18 cellular contexts compared by ENCODE assay signal in the genomic region with DNA sequence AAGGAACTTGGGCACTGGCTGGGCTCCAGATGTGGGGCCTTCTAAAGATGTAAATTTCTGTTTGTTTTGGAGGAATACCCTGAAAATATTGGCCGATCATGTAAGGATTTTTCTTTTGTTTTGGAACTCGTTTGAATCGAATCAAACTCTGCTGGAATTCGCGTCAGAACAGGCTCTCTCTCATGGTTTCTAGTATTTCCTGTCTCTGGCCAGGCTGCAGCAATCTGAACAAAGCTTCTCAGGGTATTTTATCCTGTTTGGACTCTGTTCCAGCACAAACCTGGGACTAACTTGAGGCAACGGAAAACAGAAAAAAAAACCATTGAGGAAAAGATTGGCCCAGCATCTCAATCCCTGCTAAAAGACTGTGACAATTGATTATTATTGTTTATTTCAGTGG.
DNase-seq lines count a peak whose midpoint lies in the region; ATAC-seq and TF ChIP-seq lines count a peak whose summit lies in the region.
"Had no signal": no experiment of that assay in that cellular context is flagged by ENCODE, and none has a peak within 500 bp of the region (broad histone marks: within the 10 kb centered on the region; RNA-seq: fewer than 3 reads in every experiment).

No MANE protein-coding gene starts in this region.

- no peak for TF ChIP-seq CTCF in heart right ventricle (IDR thresholded peaks at IDR 0.05)
- TF ChIP-seq CTCF in neural progenitor cell (IDR thresholded peaks at IDR 0.05) = no peak

- peaks cover 10% of the 10 kb centered on the region for H3K4me1 Mint-ChIP-seq in neural progenitor cell
- H3K4me1 Mint-ChIP-seq in activated CD4-positive, alpha-beta T cell treated with anti-CD3 and anti-CD28 coated beads for 36 hours = no peaks in the 10 kb centered on the region
- H3K4me1 Mint-ChIP-seq in naive thymus-derived CD4-positive, alpha-beta T cell = no peaks in the 10 kb centered on the region
- H3K4me1 Mint-ChIP-seq in stimulated activated effector memory CD8-positive, alpha-beta T cell treated with anti-CD3 and anti-CD28 coated beads, Interleukin-12 subunit alpha, Interleukin-12 subunit beta, amount 100 ng/mL, for 72 hours = no peaks in the 10 kb centered on the region
- H3K4me1 Mint-ChIP-seq: T-cell had no signal

- H3K27me3 ChIP-seq in heart right ventricle (no peaks in the 10 kb centered on the region), neural progenitor cell (no peaks in the 10 kb centered on the region)
- H3K27me3 ChIP-seq in naive thymus-derived CD4-positive, alpha-beta T cell (ENCODE audit: control insufficient read depth in 2 of 2, insufficient read depth in 2 of 2, low read length in 2 of 2) = no peaks in the 10 kb centered on the region
- H3K27me3 ChIP-seq: stomach had no signal

- no peaks in the 10 kb centered on the region for H4K20me1 ChIP-seq in neural progenitor cell (ENCODE audit: low read depth)

- no peaks in the 10 kb centered on the region for H3K79me2 ChIP-seq in neural progenitor cell (ENCODE audit: low read depth)

- no peak overlapping the region for H3K4me2 ChIP-seq in neural progenitor cell
- H3K4me2 ChIP-seq: A549 had no signal

- POLR2A ChIA-PET in activated CD4-positive, alpha-beta T cell treated with anti-CD3 and anti-CD28 coated beads for 36 hours (lab: Charles Lee) = no interaction called here
- POLR2A ChIA-PET in naive thymus-derived CD4-positive, alpha-beta T cell (lab: Charles Lee) = no interaction called here

- no peaks in the 10 kb centered on the region for H3K36me3 ChIP-seq in heart right ventricle
- H3K36me3 ChIP-seq in neural progenitor cell = no peaks in the 10 kb centered on the region
- H3K36me3 ChIP-seq in naive thymus-derived CD4-positive, alpha-beta T cell (ENCODE audit: control insufficient read depth in 2 of 3, insufficient read depth in 3 of 3, low read length in 3 of 3) = no peaks in the 10 kb centered on the region
- H3K36me3 ChIP-seq: stomach, WERI-Rb-1 had no signal

- no peak overlapping the region for H3K9ac ChIP-seq in neural progenitor cell

- H3K4me1 ChIP-seq in heart right ventricle = peaks cover 0 to 34% (median 9%) of the 10 kb centered on the region in 9 donors
- no peaks in the 10 kb centered on the region for H3K4me1 ChIP-seq in neural progenitor cell
- no peaks in the 10 kb centered on the region for H3K4me1 ChIP-seq in naive thymus-derived CD4-positive, alpha-beta T cell (ENCODE audit: control insufficient read depth in 2 of 2, insufficient read depth in 2 of 2, low read length in 2 of 2)
- H3K4me1 ChIP-seq: A549, stomach had no signal

- H3K9me3 ChIP-seq in heart right ventricle (no peaks in the 10 kb centered on the region), neural progenitor cell (ENCODE audit: low read depth) (no peaks in the 10 kb centered on the region)
- no peaks in the 10 kb centered on the region for H3K9me3 ChIP-seq in naive thymus-derived CD4-positive, alpha-beta T cell (ENCODE audit: control insufficient read depth in 2 of 3, low read length in 3 of 3)
- H3K9me3 ChIP-seq: A549, stomach had no signal

- H3K9me3 Mint-ChIP-seq in neural progenitor cell = peaks cover 9% of the 10 kb centered on the region
- H3K9me3 Mint-ChIP-seq in activated CD4-positive, alpha-beta T cell treated with anti-CD3 and anti-CD28 coated beads for 36 hours (ENCODE audit: low read depth) = peaks cover 2% of the 10 kb centered on the region
- H3K9me3 Mint-ChIP-seq in naive thymus-derived CD4-positive, alpha-beta T cell = peaks cover 0 to 6% (median 0%) of the 10 kb centered on the region in 11 donors
- no peaks in the 10 kb centered on the region for H3K9me3 Mint-ChIP-seq in stimulated activated effector memory CD8-positive, alpha-beta T cell treated with anti-CD3 and anti-CD28 coated beads, Interleukin-12 subunit alpha, Interleukin-12 subunit beta, amount 100 ng/mL, for 72 hours
- H3K9me3 Mint-ChIP-seq: natural killer cell treated with Interleukin-12 subunit alpha and Interleukin-12 subunit beta and Interleukin-15 and Interleukin-18, amount 100 ng/mL, for 72 hours had no signal

- CTCF ChIA-PET in activated CD4-positive, alpha-beta T cell treated with anti-CD3 and anti-CD28 coated beads for 36 hours (lab: Charles Lee) = interaction anchor here (0.6 kb wide), 1 partner anchor 891 kb away, joined by 3 read pairs; no protein-coding TSS in a partner anchor
- CTCF ChIA-PET in naive thymus-derived CD4-positive, alpha-beta T cell (lab: Charles Lee) = no interaction called here

- intact Hi-C loops in heart right ventricle (cut with DNase I) (loop anchor here in 2 of 10 donors (5.0 to 10.0 kb wide), 2 partner anchors 97 to 100 kb away; no protein-coding TSS in a partner anchor), Right ventricle myocardium superior (cut with DNase I) (no loop called here)
- intact Hi-C loops in activated CD4-positive, alpha-beta T cell treated with anti-CD3 and anti-CD28 coated beads for 36 hours (cut with DNase I, micrococcal nuclease) = no loop called here
- intact Hi-C loops in naive thymus-derived CD4-positive, alpha-beta T cell (cut with micrococcal nuclease) = no loop called here

- H3F3A ChIP-seq in neural progenitor cell (ENCODE audit: low read depth) = no peaks in the 10 kb centered on the region

- peaks cover 3% of the 10 kb centered on the region for H3K27me3 Mint-ChIP-seq in neural progenitor cell (ENCODE audit: insufficient read depth, low read depth)
- peaks cover 2% of the 10 kb centered on the region for H3K27me3 Mint-ChIP-seq in activated CD4-positive, alpha-beta T cell treated with anti-CD3 and anti-CD28 coated beads for 36 hours
- peaks cover 0 to 5% (median 0%) of the 10 kb centered on the region in 5 donors for H3K27me3 Mint-ChIP-seq in naive thymus-derived CD4-positive, alpha-beta T cell

- H3K27ac Mint-ChIP-seq in neural progenitor cell = peak overlapping the region; percentile 24
- H3K27ac Mint-ChIP-seq in activated CD4-positive, alpha-beta T cell treated with anti-CD3 and anti-CD28 coated beads for 36 hours = no peak overlapping the region
- H3K27ac Mint-ChIP-seq in naive thymus-derived CD4-positive, alpha-beta T cell = no peak overlapping the region
- H3K27ac Mint-ChIP-seq in stimulated activated effector memory CD8-positive, alpha-beta T cell treated with anti-CD3 and anti-CD28 coated beads, Interleukin-12 subunit alpha, Interleukin-12 subunit beta, amount 100 ng/mL, for 72 hours = no peak overlapping the region
- H3K27ac Mint-ChIP-seq: natural killer cell treated with Interleukin-12 subunit alpha and Interleukin-12 subunit beta and Interleukin-15 and Interleukin-18, amount 100 ng/mL, for 72 hours; T-cell had no signal

- H3K36me3 Mint-ChIP-seq in neural progenitor cell = no peaks in the 10 kb centered on the region
- no peaks in the 10 kb centered on the region for H3K36me3 Mint-ChIP-seq in activated CD4-positive, alpha-beta T cell treated with anti-CD3 and anti-CD28 coated beads for 36 hours (ENCODE audit: low read depth)
- H3K36me3 Mint-ChIP-seq in naive thymus-derived CD4-positive, alpha-beta T cell = no peaks in the 10 kb centered on the region
- no peaks in the 10 kb centered on the region for H3K36me3 Mint-ChIP-seq in stimulated activated effector memory CD8-positive, alpha-beta T cell treated with anti-CD3 and anti-CD28 coated beads, Interleukin-12 subunit alpha, Interleukin-12 subunit beta, amount 100 ng/mL, for 72 hours
- H3K36me3 Mint-ChIP-seq: natural killer cell treated with Interleukin-12 subunit alpha and Interleukin-12 subunit beta and Interleukin-15 and Interleukin-18, amount 100 ng/mL, for 72 hours; T-cell had no signal

- ATAC-seq in heart right ventricle (peak in 7 of 8 donors; percentile 37 to 91 (median 79)), Right ventricle myocardium superior (ENCODE audit: poor library complexity) (no peak), HG03045 (IDR thresholded peaks at IDR 0.05; ENCODE audit: unreplicated experiment) (no peak)
- no peak for ATAC-seq in activated CD4-positive, alpha-beta T cell treated with anti-CD3 and anti-CD28 coated beads for 36 hours
- no peak for ATAC-seq in naive thymus-derived CD4-positive, alpha-beta T cell
- no peak for ATAC-seq in stimulated activated effector memory CD8-positive, alpha-beta T cell treated with anti-CD3 and anti-CD28 coated beads, Interleukin-12 subunit alpha, Interleukin-12 subunit beta, amount 100 ng/mL, for 72 hours
- ATAC-seq: A549; HCT116; K562; natural killer cell treated with Interleukin-12 subunit alpha and Interleukin-12 subunit beta and Interleukin-15 and Interleukin-18, amount 100 ng/mL, for 72 hours; T-cell had no signal

- H3K4me3 ChIP-seq in heart right ventricle = peak overlapping the region in 5 of 10 donors; percentile 19 to 33 (median 29)
- H3K4me3 ChIP-seq in neural progenitor cell = no peak overlapping the region
- H3K4me3 ChIP-seq in naive thymus-derived CD4-positive, alpha-beta T cell (ENCODE audit: low read length) = no peak overlapping the region
- H3K4me3 ChIP-seq: A549, K562, stomach had no signal

- H3K27ac ChIP-seq in heart right ventricle (peak overlapping the region in 9 of 10 donors; percentile 50 to 86 (median 63)), neural progenitor cell (no peak overlapping the region)
- H3K27ac ChIP-seq in naive thymus-derived CD4-positive, alpha-beta T cell (ENCODE audit: low read depth, low read length) = no peak overlapping the region
- H3K27ac ChIP-seq: A549, stomach, WERI-Rb-1 had no signal

- 28 to 46% methylated on average over 6 of the region's 6 CpGs for WGBS in heart right ventricle, 2 donors

- DNase-seq in heart right ventricle (peak in 1 of 2 donors; percentile 37), Right ventricle myocardium superior (no peak), fibroblast of peridontal ligament (ENCODE audit: extremely low read depth) (peak; percentile 54), neural progenitor cell (ENCODE audit: low spot score) (no peak)
- DNase-seq in activated CD4-positive, alpha-beta T cell treated with anti-CD3 and anti-CD28 coated beads for 36 hours = no peak
- DNase-seq in naive thymus-derived CD4-positive, alpha-beta T cell = no peak
- no peak for DNase-seq in stimulated activated effector memory CD8-positive, alpha-beta T cell treated with anti-CD3 and anti-CD28 coated beads, Interleukin-12 subunit alpha, Interleukin-12 subunit beta, amount 100 ng/mL, for 72 hours (ENCODE audit: low spot score in 2 of 2)
- DNase-seq: amniotic stem cell, NCI-H1048, NCI-H2171, stomach, T-cell, WERI-Rb-1 had no signal

- H3K4me3 Mint-ChIP-seq in neural progenitor cell = no peak overlapping the region
- no peak overlapping the region for H3K4me3 Mint-ChIP-seq in activated CD4-positive, alpha-beta T cell treated with anti-CD3 and anti-CD28 coated beads for 36 hours
- H3K4me3 Mint-ChIP-seq in naive thymus-derived CD4-positive, alpha-beta T cell = no peak overlapping the region
- H3K4me3 Mint-ChIP-seq in stimulated activated effector memory CD8-positive, alpha-beta T cell treated with anti-CD3 and anti-CD28 coated beads, Interleukin-12 subunit alpha, Interleukin-12 subunit beta, amount 100 ng/mL, for 72 hours = no peak overlapping the region
- H3K4me3 Mint-ChIP-seq: natural killer cell treated with Interleukin-12 subunit alpha and Interleukin-12 subunit beta and Interleukin-15 and Interleukin-18, amount 100 ng/mL, for 72 hours; T-cell had no signal

- H2AFZ ChIP-seq in neural progenitor cell (replicated peaks) = no peak overlapping the region

Comparison
In these comparisons a context has a peak if more than half of its experiments do, and no peak if none do; other contexts are left out.
1. ATAC-seq: peak in heart right ventricle (7 of 8); none in Right ventricle myocardium superior (single experiment), activated CD4-positive, alpha-beta T cell treated with anti-CD3 and anti-CD28 coated beads for 36 hours (single experiment), naive thymus-derived CD4-positive, alpha-beta T cell (single experiment), HG03045 (single experiment) and stimulated activated effector memory CD8-positive, alpha-beta T cell treated with anti-CD3 and anti-CD28 coated beads, Interleukin-12 subunit alpha, Interleukin-12 subunit beta, amount 100 ng/mL, for 72 hours (single experiment).
2. H3K27ac ChIP-seq: peak in heart right ventricle (9 of 10); none in neural progenitor cell (single experiment) and naive thymus-derived CD4-positive, alpha-beta T cell (single experiment).